Comparison of ENCODE assay signal across 23 cellular contexts in the genomic region with DNA sequence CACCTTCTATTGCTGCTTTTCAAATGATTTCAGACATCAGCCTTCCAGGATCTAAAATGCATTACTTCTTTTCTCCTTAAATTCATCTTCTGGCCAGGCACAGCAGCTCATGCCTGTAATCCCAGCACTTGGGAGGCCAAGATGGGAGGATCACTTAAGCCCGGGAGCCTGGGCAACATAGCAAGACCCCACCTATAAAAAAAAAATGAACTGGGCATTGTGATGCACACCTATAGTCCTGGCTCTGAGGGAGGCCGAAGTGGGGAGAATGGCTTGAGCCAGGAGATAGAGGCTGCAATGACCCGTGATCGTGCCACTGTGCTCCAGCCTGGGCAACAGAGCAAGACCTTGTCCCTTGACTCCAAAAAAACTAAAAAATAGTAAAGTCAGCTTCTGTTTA.
A peak's percentile ranks its signal among the peaks of the same experiment; 100 is the strongest.
DNase-seq lines count a peak whose midpoint lies in the region; ATAC-seq, FAIRE-seq and TF ChIP-seq lines count a peak whose summit lies in the region.
"Had no signal": no experiment of that assay in that cellular context is flagged by ENCODE, and none has a peak within 500 bp of the region (broad histone marks: within the 10 kb centered on the region; RNA-seq: fewer than 3 reads in every experiment).

No MANE protein-coding gene starts in this region.

- peaks cover 0 to 67% of the 10 kb centered on the region in 2 experiments; a peak in 2 of 4 replicates for H3K79me2 ChIP-seq in H1 (ENCODE audit: control insufficient read depth in 1 of 2, insufficient read depth in 2 of 2, low read length in 2 of 2)
- peaks cover 7% of the 10 kb centered on the region for H3K79me2 ChIP-seq in trophoblast cell (ENCODE audit: control insufficient read depth, insufficient read depth, low read length, poor library complexity)
- H3K79me2 ChIP-seq in SK-N-SH (ENCODE audit: insufficient read depth): peaks cover 5% of the 10 kb centered on the region; the same call in 1 of the 2 replicates

- H3K23me2 ChIP-seq in H1 (ENCODE audit: low read depth, low read length): no peaks in the 10 kb centered on the region

- H3K4ac ChIP-seq in H1 (replicated peaks; ENCODE audit: insufficient read length, low read depth, low read length) (no peak overlapping the region), trophoblast cell (ENCODE audit: low read depth, low read length) (peak overlapping the region; percentile 23)

- CTCF ChIA-PET in A549 (lab: Yijun Ruan, JAX) (interaction anchor here (1.1 to 10.3 kb wide), 6 partner anchors 10 to 225 kb away, joined by 3 to 68 read pairs (median 6); no protein-coding TSS in a partner anchor), H1 (lab: Charles Lee; ENCODE audit: partially characterized antibody) (interaction anchor here (0.7 to 1.5 kb wide), 2 partner anchors 96 to 725 kb away, joined by 3 to 5 read pairs; no protein-coding TSS in a partner anchor), SK-N-SH (lab: Yijun Ruan, JAX) (interaction anchor here (0.7 to 1.4 kb wide), 4 partner anchors 9 to 13 kb away, joined by 3 to 12 read pairs (median 4); no protein-coding TSS in a partner anchor)

- no peak overlapping the region for H2BK5ac ChIP-seq in H1 (ENCODE audit: low read depth, low read length)
- no peak overlapping the region for H2BK5ac ChIP-seq in trophoblast cell (ENCODE audit: low read depth, low read length, poor library complexity)

- H3K9me2 ChIP-seq in SK-N-SH: no peaks in the 10 kb centered on the region

- H4K91ac ChIP-seq in H1 (replicated peaks; ENCODE audit: insufficient read length, low read length) (no peak overlapping the region), trophoblast cell (ENCODE audit: low read depth, low read length) (no peak overlapping the region)

- no peaks in the 10 kb centered on the region for H3K79me1 ChIP-seq in H1 (ENCODE audit: low read depth, low read length)
- H3K79me1 ChIP-seq in trophoblast cell (ENCODE audit: low read length): no peaks in the 10 kb centered on the region

- POLR2A ChIA-PET in A549 (lab: Yijun Ruan, JAX) (no interaction called here), H1 (lab: Charles Lee; ENCODE audit: partially characterized antibody) (interaction anchor here (1.3 to 1.7 kb wide), 2 partner anchors 9 to 12 kb away, joined by 4 to 8 read pairs; no protein-coding TSS in a partner anchor), SK-N-SH (lab: Yijun Ruan, JAX) (no interaction called here)

- TF ChIP-seq CTCF in A549 (IDR thresholded peaks at IDR 0.05) (no peak), H1 (IDR thresholded peaks at IDR 0.05; ENCODE audit: control extremely low read depth in 1 of 3, insufficient read depth in 1 of 3, low read depth in 1 of 3, low read length in 3 of 3) (no peak), SK-N-SH (IDR thresholded peaks at IDR 0.05) (no peak)

- no peak for TF ChIP-seq POLR2A in A549 (IDR thresholded peaks at IDR 0.05; ENCODE audit: low read length)
- TF ChIP-seq POLR2A in H1 (IDR thresholded peaks at IDR 0.05; ENCODE audit: control extremely low read depth in 1 of 2, low read depth in 2 of 2, low read length in 2 of 2): no peak

- no peaks in the 10 kb centered on the region for H3K36me3 ChIP-seq in HUES48 (ENCODE audit: control insufficient read depth, insufficient read depth, low read length)
- no peaks in the 10 kb centered on the region for H3K36me3 ChIP-seq in H1 (ENCODE audit: control insufficient read depth in 2 of 4, insufficient read depth in 4 of 4, low read length in 3 of 4)
- peaks cover 4 to 6% of the 10 kb centered on the region in 2 experiments for H3K36me3 ChIP-seq in trophoblast cell (ENCODE audit: control insufficient read depth in 1 of 2, insufficient read depth in 2 of 2, low read length in 2 of 2)
- no peaks in the 10 kb centered on the region for H3K36me3 ChIP-seq in SK-N-SH (replicated peaks in 1 of 2; ENCODE audit: control insufficient read depth in 1 of 2, insufficient read depth in 2 of 2, low read length in 1 of 2)
- H3K36me3 ChIP-seq: BE2C had no signal

- TF ChIP-seq EP300 in A549 (IDR thresholded peaks at IDR 0.05): no peak
- no peak for TF ChIP-seq EP300 in H1 (IDR thresholded peaks at IDR 0.05; ENCODE audit: borderline replicate concordance in 1 of 2, low read depth in 2 of 2, low read length in 2 of 2)
- no peak for TF ChIP-seq EP300 in SK-N-SH (IDR thresholded peaks at IDR 0.05; ENCODE audit: borderline replicate concordance in 1 of 2, low read depth in 1 of 2, low read length in 1 of 2)

- TF ChIP-seq RAD21 in A549 (conservative IDR thresholded peaks at IDR 0.05 in 1 of 2, IDR thresholded peaks at IDR 0.05 in 1 of 2): no peak
- TF ChIP-seq RAD21 in H1 (IDR thresholded peaks at IDR 0.05 in 1 of 2, conservative IDR thresholded peaks at IDR 0.05 in 1 of 2; ENCODE audit: low read depth in 2 of 2, low read length in 2 of 2): no peak
- no peak for TF ChIP-seq RAD21 in SK-N-SH (IDR thresholded peaks at IDR 0.05; ENCODE audit: low read length)

- 94% methylated on average over 4 of the region's 4 CpGs for WGBS in A549 (ENCODE audit: missing lambda C conversion rate)
- 91% methylated on average over 4 of the region's 4 CpGs; no CpG with 5 or more reads in 1 of the 2 experiments for WGBS in H1 (ENCODE audit: extremely low coverage in 1 of 2, insufficient coverage in 1 of 2, insufficient read length in 1 of 2, insufficient replicate concordance in 2 of 2, low coverage in 1 of 2, low lambda C conversion rate in 2 of 2, missing lambda C conversion rate in 1 of 2), 2 experiments
- WGBS in trophoblast cell (ENCODE audit: extremely low coverage, insufficient coverage, insufficient read length): no CpG with 5 or more reads among the region's 4 CpGs
- 97% methylated on average over 4 of the region's 4 CpGs for WGBS in SK-N-SH (ENCODE audit: low lambda C conversion rate)

- no peak overlapping the region for H3K14ac ChIP-seq in H1 (ENCODE audit: insufficient read length)
- no peak overlapping the region for H3K14ac ChIP-seq in trophoblast cell (ENCODE audit: low read length)

- no peak overlapping the region; the same call in 2 of the 3 replicates for H3K4me2 ChIP-seq in A549
- H3K4me2 ChIP-seq in H1 (ENCODE audit: insufficient read depth in 1 of 2, low read depth in 2 of 2, low read length in 2 of 2): 0 out of 4 replicates have a peak overlapping the region, but pooled peaks of 1 of the 2 experiments have one; percentile 18
- no peak overlapping the region for H3K4me2 ChIP-seq in trophoblast cell (ENCODE audit: low read length)
- no peak overlapping the region for H3K4me2 ChIP-seq in SK-N-SH
- H3K4me2 ChIP-seq: BLaER1 treated with 17β-estradiol and CSF1 and Interleukin-3, amounts not matched to agents 10 nM and 100 nM had no signal

- no peaks in the 10 kb centered on the region for H3F3A ChIP-seq in SK-N-SH (replicated peaks; ENCODE audit: insufficient read depth)

- no peak overlapping the region for H4K12ac ChIP-seq in trophoblast cell (ENCODE audit: low read depth, low read length)

- H3K27ac ChIP-seq in A549 (peak overlapping the region; percentile 76 to 86; a peak in 5 of 6 replicates), HUES48 (ENCODE audit: low read depth, low read length) (peak overlapping the region; percentile 3), H1 (ENCODE audit: low read depth, low read length) (no peak overlapping the region), trophoblast cell (ENCODE audit: low read depth, low read length) (no peak overlapping the region), SK-N-SH (ENCODE audit: low read depth in 2 of 2, low read length in 1 of 2) (no peak overlapping the region)
- H3K27ac ChIP-seq: 22Rv1; BLaER1 treated with 17β-estradiol and CSF1 and Interleukin-3, amounts not matched to agents 10 nM and 100 nM had no signal

- H2BK12ac ChIP-seq in H1 (ENCODE audit: low read depth, low read length): no peak overlapping the region
- H2BK12ac ChIP-seq in trophoblast cell (ENCODE audit: low read length): no peak overlapping the region

- H3K56ac ChIP-seq in H1 (replicated peaks; ENCODE audit: insufficient read length, low read depth, low read length): no peak overlapping the region

- H3K4me3 ChIP-seq in A549 (no peak overlapping the region), HUES48 (ENCODE audit: low read depth, low read length) (no peak overlapping the region), H1 (ENCODE audit: extremely low read depth in 1 of 4, insufficient read depth in 2 of 4, low read depth in 3 of 4, low read length in 4 of 4) (no peak overlapping the region), trophoblast cell (ENCODE audit: low read depth, low read length) (no peak overlapping the region), SK-N-SH (ENCODE audit: low read depth in 2 of 2, low read length in 1 of 2) (no peak overlapping the region)
- H3K4me3 ChIP-seq: BLaER1 treated with 17β-estradiol and CSF1 and Interleukin-3, amounts not matched to agents 10 nM and 100 nM had no signal

- H3K23ac ChIP-seq in H1 (ENCODE audit: insufficient read length) (no peak overlapping the region), trophoblast cell (ENCODE audit: low read length) (no peak overlapping the region)

- no peak overlapping the region for H2BK15ac ChIP-seq in H1 (ENCODE audit: low read length)

- H4K20me1 ChIP-seq in H1 (replicated peaks in 1 of 2; ENCODE audit: control insufficient read depth in 1 of 2, insufficient read depth in 2 of 2, low read length in 2 of 2): peaks cover 0 to 3% of the 10 kb centered on the region in 2 experiments
- H4K20me1 ChIP-seq in SK-N-SH (ENCODE audit: insufficient read depth): no peaks in the 10 kb centered on the region

- FAIRE-seq in A549 (lab: Jason Lieb, UNC) (no peak), H1 (lab: Jason Lieb, UNC) (no peak)
- FAIRE-seq: A204.1, GM12891 had no signal

- no peak overlapping the region for H4K5ac ChIP-seq in H1 (ENCODE audit: insufficient read length, low read depth, low read length)

- H3K9me3 ChIP-seq in A549: peaks cover 10% of the 10 kb centered on the region; the same call in 2 of the 3 replicates
- H3K9me3 ChIP-seq in HUES48 (ENCODE audit: control insufficient read depth, insufficient read depth, low read length): no peaks in the 10 kb centered on the region
- no peaks in the 10 kb centered on the region for H3K9me3 ChIP-seq in H1 (ENCODE audit: insufficient read depth in 2 of 2, low read depth in 1 of 2, low read length in 1 of 2)
- no peaks in the 10 kb centered on the region for H3K9me3 ChIP-seq in trophoblast cell (ENCODE audit: insufficient read depth, low read depth, low read length)
- H3K9me3 ChIP-seq in SK-N-SH: no peaks in the 10 kb centered on the region
- H3K9me3 ChIP-seq: BE2C had no signal

- H2BK20ac ChIP-seq in H1 (ENCODE audit: low read length): no peak overlapping the region

- H2AK5ac ChIP-seq in H1 (ENCODE audit: low read depth, low read length) (no peak overlapping the region), trophoblast cell (ENCODE audit: low read length) (no peak overlapping the region)

- ATAC-seq in A549 (no peak), HG02798 (IDR thresholded peaks at IDR 0.05; ENCODE audit: poor library complexity, unreplicated experiment) (no peak), HG03135 (IDR thresholded peaks at IDR 0.05; ENCODE audit: unreplicated experiment) (no peak)
- ATAC-seq: HCT116 had no signal

- H3K4me1 ChIP-seq in A549 (peaks cover 63% of the 10 kb centered on the region), HUES48 (ENCODE audit: control insufficient read depth, insufficient read depth, low read length) (peaks cover 37% of the 10 kb centered on the region), H1 (replicated peaks in 1 of 4; ENCODE audit: control insufficient read depth in 3 of 4, insufficient read depth in 4 of 4, low read length in 3 of 4) (peaks cover 4 to 18% (median 15%) of the 10 kb centered on the region in 4 experiments; a peak in 6 of 7 replicates), trophoblast cell (ENCODE audit: control insufficient read depth in 1 of 2, insufficient read depth in 2 of 2, low read length in 2 of 2) (peaks cover 8 to 12% of the 10 kb centered on the region in 2 experiments), SK-N-SH (ENCODE audit: control insufficient read depth in 1 of 2, insufficient read depth in 2 of 2, low read depth in 1 of 2, low read length in 1 of 2) (no peaks in the 10 kb centered on the region; a peak in 1 of 4 replicates)
- H3K4me1 ChIP-seq: BE2C had no signal

- H4K8ac ChIP-seq in H1 (ENCODE audit: extremely low read depth, insufficient read depth, low read length) (no peak overlapping the region), trophoblast cell (ENCODE audit: low read depth, low read length) (no peak overlapping the region)

- H3K27me3 ChIP-seq in HUES48 (ENCODE audit: control insufficient read depth, insufficient read depth, low read length): no peaks in the 10 kb centered on the region
- no peaks in the 10 kb centered on the region for H3K27me3 ChIP-seq in H1 (replicated peaks in 1 of 4; ENCODE audit: control insufficient read depth in 3 of 4, extremely low read depth in 1 of 4, insufficient read depth in 3 of 4, low read length in 3 of 4)
- H3K27me3 ChIP-seq in trophoblast cell (ENCODE audit: insufficient read depth, low read length): no peaks in the 10 kb centered on the region
- no peaks in the 10 kb centered on the region for H3K27me3 ChIP-seq in SK-N-SH (ENCODE audit: insufficient read depth)
- H3K27me3 ChIP-seq: BE2C; BLaER1 treated with 17β-estradiol and CSF1 and Interleukin-3, amounts not matched to agents 10 nM and 100 nM had no signal

- no peak overlapping the region for H3K18ac ChIP-seq in H1 (ENCODE audit: extremely low read depth, low read length)
- H3K18ac ChIP-seq in trophoblast cell (ENCODE audit: low read length): no peak overlapping the region

- no peak overlapping the region for H2AFZ ChIP-seq in H1 (ENCODE audit: low read length)
- no peak overlapping the region for H2AFZ ChIP-seq in trophoblast cell (ENCODE audit: insufficient read depth, low read length, poor library complexity)
- H2AFZ ChIP-seq in SK-N-SH (ENCODE audit: low read depth): no peak overlapping the region

- H2BK120ac ChIP-seq in H1 (replicated peaks; ENCODE audit: low read depth, low read length) (no peak overlapping the region), trophoblast cell (ENCODE audit: insufficient read depth, low read length, poor library complexity) (no peak overlapping the region)

- no peak for DNase-seq in A549 (ENCODE audit: low read depth in 1 of 2, low spot score in 1 of 2)
- DNase-seq in H1 (ENCODE audit: low read depth in 1 of 2, low spot score in 2 of 2): no peak
- no peak for DNase-seq in trophoblast cell
- DNase-seq in SK-N-SH: no peak
- DNase-seq: ACHN; AML-193; BE2C; Calu3; CD4-positive, alpha-beta T cell; COR-L47; DMS53; DMS79 treated with DMSO at 0.1 percent for 48 hours; GF-D8; H9; HFFc6 had no signal

- H3K9ac ChIP-seq in HUES48 (ENCODE audit: low read depth, low read length) (no peak overlapping the region), H1 (replicated peaks in 1 of 4; ENCODE audit: extremely low read depth in 1 of 4, low read depth in 3 of 4, low read length in 3 of 4) (no peak overlapping the region), trophoblast cell (ENCODE audit: low read length) (no peak overlapping the region), SK-N-SH (no peak overlapping the region)
- H3K9ac ChIP-seq: BLaER1 treated with 17β-estradiol and CSF1 and Interleukin-3, amounts not matched to agents 10 nM and 100 nM had no signal

Comparison
In these comparisons a context has a peak if more than half of its experiments do, and no peak if none do; other contexts are left out.
1. H3K27ac ChIP-seq: peak in A549 (2 of 2) and HUES48 (single experiment); none in H1 (single experiment), trophoblast cell (single experiment) and SK-N-SH (0 of 2).